Comparison of ENCODE assay signal across 8 cellular contexts in genomic region chr20:41029150-41029872, GRCh38. TPM values are rescaled to one million over a fixed set of nuclear protein-coding genes. Genes with fewer than 3 reads are reported as not detected.
DNase-seq lines count a peak whose midpoint lies in the region; ATAC-seq and TF ChIP-seq lines count a peak whose summit lies in the region.

No MANE protein-coding gene starts in this region.

- H3K4me3 Mint-ChIP-seq in activated T-helper 17 cell treated with anti-CD3 and anti-CD28 coated beads, Interleukin-2, amount 50 U/mL, for 72 hours = peak overlapping the region; percentile 84

- peak; percentile 25 for ATAC-seq in HG02763 (IDR thresholded peaks at IDR 0.05; ENCODE audit: unreplicated experiment)
- peak; percentile 3 for ATAC-seq in activated T-helper 17 cell treated with anti-CD3 and anti-CD28 coated beads, Interleukin-2, amount 50 U/mL, for 72 hours (replicated peaks)

- peaks cover 42% of the 10 kb centered on the region for H3K4me1 Mint-ChIP-seq in activated T-helper 17 cell treated with anti-CD3 and anti-CD28 coated beads, Interleukin-2, amount 50 U/mL, for 72 hours

- H3K9me3 ChIP-seq in neutrophil = no peaks in the 10 kb centered on the region

- no peaks in the 10 kb centered on the region for H3K9me3 Mint-ChIP-seq in activated T-helper 17 cell treated with anti-CD3 and anti-CD28 coated beads, Interleukin-2, amount 50 U/mL, for 72 hours

- H3K27ac ChIP-seq in neutrophil = peak overlapping the region; percentile 94

- H3K27me3 ChIP-seq in neutrophil = no peaks in the 10 kb centered on the region

- H3K36me3 ChIP-seq in neutrophil = no peaks in the 10 kb centered on the region

- TF ChIP-seq CTCF in foreskin fibroblast (IDR thresholded peaks at IDR 0.05; ENCODE audit: low read depth, low read length) = no peak
- TF ChIP-seq CTCF in neutrophil (IDR thresholded peaks at IDR 0.05) = no peak

- DNase-seq in DMS79 treated with DMSO at 0.1 percent for 48 hours (lab: John Stamatoyannopoulos, UW) (peak; percentile 10), DMS79 (lab: John Stamatoyannopoulos, UW) (no peak), NCI-H2171 (lab: John Stamatoyannopoulos, UW) (peak; percentile 29), foreskin fibroblast (no peak), cerebellar cortex (ENCODE audit: low spot score) (no peak)

- H3K4me3 ChIP-seq in foreskin fibroblast (ENCODE audit: low read depth in 1 of 2, low read length in 2 of 2) = peak overlapping the region; percentile 63 to 81
- H3K4me3 ChIP-seq in neutrophil (ENCODE audit: low read depth in 1 of 2, low read length in 1 of 2) = peak overlapping the region; percentile 85 to 94

- no peaks in the 10 kb centered on the region for H3K27me3 Mint-ChIP-seq in activated T-helper 17 cell treated with anti-CD3 and anti-CD28 coated beads, Interleukin-2, amount 50 U/mL, for 72 hours

- peak overlapping the region; percentile 99 for H3K27ac Mint-ChIP-seq in activated T-helper 17 cell treated with anti-CD3 and anti-CD28 coated beads, Interleukin-2, amount 50 U/mL, for 72 hours

- H3K36me3 Mint-ChIP-seq in activated T-helper 17 cell treated with anti-CD3 and anti-CD28 coated beads, Interleukin-2, amount 50 U/mL, for 72 hours (ENCODE audit: low read depth) = peaks cover 51% of the 10 kb centered on the region

- peaks cover 37 to 44% of the 10 kb centered on the region in 2 experiments for H3K4me1 ChIP-seq in neutrophil (ENCODE audit: control insufficient read depth in 1 of 2, insufficient read depth in 1 of 2, low read depth in 1 of 2, low read length in 1 of 2)

RNA-seq across cellular contexts. Expression of gene TOP1, which starts 0.7 kb away (rescaled TPM):
- total RNA-seq in activated T-helper 17 cell treated with anti-CD3 and anti-CD28 coated beads, Interleukin-2, amount 50 U/mL, for 72 hours = 10 to 100 TPM; 62.4 to 82.8 TPM

Comparison
In these comparisons a context has a peak if more than half of its experiments do, and no peak if none do; other contexts are left out.
1. DNase-seq: peak in DMS79 treated with DMSO at 0.1 percent for 48 hours (single experiment) and NCI-H2171 (single experiment); none in DMS79 (single experiment), foreskin fibroblast (0 of 2) and cerebellar cortex (single experiment).